In the genomic region with DNA sequence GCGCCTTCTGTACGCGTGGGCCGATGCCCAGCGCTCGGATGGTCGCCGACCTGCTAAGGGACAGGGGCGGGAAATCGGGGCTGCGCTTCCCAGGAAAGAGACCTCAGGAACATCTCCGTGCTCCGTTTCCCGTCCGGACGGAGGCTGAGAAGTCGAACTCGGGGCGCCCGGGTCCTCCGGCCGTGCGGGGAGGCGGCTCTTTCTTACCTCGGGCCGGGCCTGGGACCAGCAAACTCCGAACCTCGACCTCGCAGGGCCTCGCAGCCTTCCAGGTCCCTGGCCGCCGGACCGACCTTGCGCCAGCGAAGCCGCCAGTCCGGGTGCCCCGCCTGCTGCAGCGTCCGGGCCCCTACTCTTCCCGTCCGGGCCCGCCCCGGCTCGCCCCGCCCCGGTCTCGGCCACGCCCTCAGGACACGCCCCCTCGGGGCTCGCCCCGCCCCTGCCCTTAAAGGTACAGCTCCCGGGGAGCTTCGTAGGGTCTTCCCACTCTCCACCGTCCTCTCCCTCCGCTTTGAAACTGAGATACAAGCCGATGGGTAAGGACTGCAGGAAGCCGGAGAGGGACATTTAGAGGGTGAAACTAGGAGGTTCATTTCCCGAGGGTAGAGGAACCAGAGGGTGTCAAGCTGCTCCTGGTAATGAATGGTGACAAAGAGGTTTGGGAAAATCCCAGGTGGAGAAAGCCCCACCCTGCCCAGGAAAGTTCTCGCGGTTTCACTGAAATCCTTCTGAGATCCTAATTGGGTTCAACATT, we compare ENCODE assay signal across 8 cellular contexts. TPM values are rescaled to one million over a fixed set of nuclear protein-coding genes. Genes with fewer than 3 reads are reported as not detected.
DNase-seq lines count a peak whose midpoint lies in the region; ATAC-seq, FAIRE-seq and TF ChIP-seq lines count a peak whose summit lies in the region.

Gene SLC8B1, minus strand, starts transcription at position 324 of the 754 bp plus-strand sequence. CDS start 2,231 bp downstream, outside the sequence.

- H3K4me3 ChIP-seq in HFF-Myc (replicated peaks; ENCODE audit: low read depth, low read length) (peak within 1 kb of the TSS; percentile 56), NB4 (ENCODE audit: low read depth, low read length) (peak within 1 kb of the TSS; percentile 95), urinary bladder (ENCODE audit: low read depth, low read length) (peak within 1 kb of the TSS; percentile 53)

- H3K27ac ChIP-seq in urinary bladder (ENCODE audit: low read depth) = peak within 1 kb of the TSS; percentile 28

- no peaks in the 10 kb centered on the region for H3K4me1 ChIP-seq in urinary bladder (ENCODE audit: insufficient read depth)

- FAIRE-seq in GM12891 (lab: Jason Lieb, UNC) = peak; percentile 65

- TF ChIP-seq CTCF in HFF-Myc (IDR thresholded peaks at IDR 0.05; ENCODE audit: low read depth, low read length, missing control alignments) (no peak), NB4 (IDR thresholded peaks at IDR 0.05; ENCODE audit: low read depth, low read length) (no peak)

- intact Hi-C loops in T-helper 2 cell treated with Interferon-gamma antibody and Interleukin-4, amounts not matched to agents 100 ng/mL and 5 ng/mL, for 36 hours (cut with micrococcal nuclease) = loop anchor here (1.0 to 5.0 kb wide), 4 partner anchors 23 to 150 kb away; partner anchors contain the start of genes DDX54, PLBD2, RITA1 and TPCN1
- intact Hi-C loops in left ventricle myocardium superior (cut with micrococcal nuclease) = no loop called here

- WGBS in urinary bladder = 1% methylated on average over 62 of the region's 62 CpGs

- H3K36me3 ChIP-seq in urinary bladder (ENCODE audit: insufficient read depth) = no peaks in the 10 kb centered on the region

- DNase-seq in GM12891 (ENCODE audit: insufficient read length, low spot score) (peak; percentile 90), HFF-Myc (ENCODE audit: extremely low read depth, low read depth) (no peak), NB4 (ENCODE audit: low read depth) (peak; percentile 91), amygdala (lab: John Stamatoyannopoulos, UW) (peak; percentile 27 to 92 (median 73)), left ventricle myocardium superior (peak; percentile 95), pulmonary artery endothelial cell (ENCODE audit: low read depth, low spot score) (peak; percentile 26)

- TF ChIP-seq POLR2A in GM12891 (IDR thresholded peaks at IDR 0.05; ENCODE audit: low read depth, low read length) (no peak), NB4 (IDR thresholded peaks at IDR 0.05; ENCODE audit: extremely low read depth, insufficient read length) (peak; percentile 96)

- peak; percentile 100 for ATAC-seq in left ventricle myocardium superior

TF ChIP-seq in GM12891, 5 proteins besides CTCF, POLR2A, EP300 and RAD21:
- TF ChIP-seq TAF1 (IDR thresholded peaks at IDR 0.05; ENCODE audit: low read depth, low read length) (no peak), SPI1 (IDR thresholded peaks at IDR 0.05; ENCODE audit: low read depth, low read length) (no peak), POLR2AphosphoS5 (IDR thresholded peaks at IDR 0.05; ENCODE audit: low read depth, low read length) (no peak), POU2F2 (IDR thresholded peaks at IDR 0.05; ENCODE audit: low read depth, low read length) (no peak), PAX5 (IDR thresholded peaks at IDR 0.05; ENCODE audit: insufficient read depth, low read length, severe bottlenecking) (no peak)

RNA-seq across cellular contexts. Expression of gene SLC8B1, which starts in this region (rescaled TPM):
- polyA plus RNA-seq in GM12891 (2012; ENCODE audit: low read depth, missing spikeins) = 2.4 TPM
- 27.6 and 28.9 TPM in 2 replicates for total RNA-seq in T-helper 2 cell treated with Interferon-gamma antibody and Interleukin-4, amounts not matched to agents 100 ng/mL and 5 ng/mL, for 36 hours
- total RNA-seq in left ventricle myocardium superior (11.5 TPM), pulmonary artery endothelial cell (10.4 and 27.0 TPM in 2 replicates), urinary bladder (12.8 TPM)
- polyA plus RNA-seq in urinary bladder = 20.5 TPM
